ENCODE assay signal across 23 cellular contexts in the genomic region with DNA sequence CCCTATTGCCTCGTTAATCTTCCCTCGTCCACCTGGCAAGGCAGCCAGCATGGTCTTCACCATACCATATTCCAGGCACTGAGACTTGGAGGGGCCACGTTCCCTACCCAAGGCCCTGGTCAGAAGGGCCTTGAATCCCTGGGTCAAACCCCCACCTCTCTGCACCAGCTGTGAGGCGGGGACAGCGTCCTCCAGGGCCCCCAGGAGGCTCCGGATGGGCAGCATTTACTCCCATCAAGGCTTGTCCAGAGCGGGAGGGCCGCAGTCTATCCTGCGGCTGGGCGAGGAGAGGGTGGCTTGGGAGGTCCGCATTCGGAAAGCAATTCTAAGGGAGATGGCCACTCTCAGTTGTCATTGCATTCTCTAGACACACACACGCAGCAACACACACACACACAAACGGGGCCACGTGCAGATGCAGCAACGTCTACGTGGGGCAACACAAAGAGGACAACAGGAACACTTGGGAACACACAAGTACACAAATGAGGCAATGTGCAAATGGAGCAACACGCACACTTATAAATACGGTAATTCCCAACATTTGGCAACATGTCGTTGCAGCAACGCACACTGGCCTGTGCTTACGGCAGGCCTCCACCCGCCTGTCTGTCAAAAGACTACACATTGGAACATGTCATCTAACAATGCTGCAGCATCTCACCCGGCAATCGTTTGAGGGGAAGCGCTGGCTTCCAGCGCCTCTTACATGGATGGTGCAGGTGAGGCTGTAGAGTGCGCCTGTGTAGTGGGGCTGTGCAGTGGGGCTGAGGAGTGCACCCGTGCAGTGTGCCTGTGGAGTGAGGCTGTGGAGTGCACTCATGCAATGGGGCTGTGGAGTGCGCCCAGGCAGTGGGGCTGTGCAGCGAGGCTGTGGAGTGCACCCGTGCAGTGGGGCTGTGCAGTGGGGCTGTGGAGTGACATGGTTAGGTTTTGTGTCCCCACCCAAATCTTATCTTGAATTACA. TPM values are rescaled to one million over a fixed set of nuclear protein-coding genes. Genes with fewer than 3 reads are reported as not detected.
"Had no signal": no experiment of that assay in that cellular context is flagged by ENCODE, and none has a peak within 500 bp of the region (broad histone marks: within the 10 kb centered on the region; RNA-seq: fewer than 3 reads in every experiment).

No MANE protein-coding gene starts in this region.

- H3K36me3 Mint-ChIP-seq: naive B cell; stimulated activated effector memory CD8-positive, alpha-beta T cell treated with anti-CD3 and anti-CD28 coated beads, Interleukin-12 subunit alpha, Interleukin-12 subunit beta, amount 100 ng/mL, for 72 hours had no signal

- H3K4me3 Mint-ChIP-seq: activated CD4-positive, alpha-beta T cell treated with anti-CD3 and anti-CD28 coated beads, Interleukin-2, amount 10 ng/mL, durations not matched to agents 7 days and 5 days; activated CD8-positive, alpha-beta T cell treated with anti-CD3 and anti-CD28 coated beads, Interleukin-2, amount 10 ng/mL, durations not matched to agents 7 days and 5 days; activated naive CD8-positive, alpha-beta T cell treated with anti-CD3 and anti-CD28 coated beads, Interleukin-2, amount 50 U/mL, for 24 hours; activated T-cell treated with anti-CD3 and anti-CD28 coated beads, Interleukin-2, amount 50 U/mL, for 24 hours; central memory CD8-positive, alpha-beta T cell; naive B cell; stimulated activated effector memory CD8-positive, alpha-beta T cell treated with anti-CD3 and anti-CD28 coated beads, Interleukin-12 subunit alpha, Interleukin-12 subunit beta, amount 100 ng/mL, for 72 hours had no signal

- H3K27me3 ChIP-seq: colonic mucosa, pancreas, sigmoid colon had no signal

- H3K4me1 ChIP-seq: colonic mucosa, pancreas, sigmoid colon, upper lobe of right lung had no signal

- ATAC-seq: activated CD8-positive, alpha-beta T cell treated with anti-CD3 and anti-CD28 coated beads, Interleukin-2, amount 10 ng/mL, durations not matched to agents 7 days and 5 days; activated naive CD8-positive, alpha-beta T cell treated with anti-CD3 and anti-CD28 coated beads, Interleukin-2, amount 50 U/mL, for 24 hours; left ventricle myocardium superior; pancreas; stimulated activated effector memory CD8-positive, alpha-beta T cell treated with anti-CD3 and anti-CD28 coated beads, Interleukin-12 subunit alpha, Interleukin-12 subunit beta, amount 100 ng/mL, for 72 hours; upper lobe of right lung had no signal

- H3K4me3 ChIP-seq: colonic mucosa, pancreas, sigmoid colon, thoracic aorta, upper lobe of right lung had no signal

- H3K9me3 ChIP-seq: colonic mucosa, pancreas, sigmoid colon, thoracic aorta, upper lobe of right lung had no signal

- H3K27me3 Mint-ChIP-seq: activated T-cell treated with anti-CD3 and anti-CD28 coated beads, Interleukin-2, amount 50 U/mL, for 24 hours had no signal

- H3K27ac Mint-ChIP-seq: activated CD4-positive, alpha-beta T cell treated with anti-CD3 and anti-CD28 coated beads, Interleukin-2, amount 10 ng/mL, durations not matched to agents 7 days and 5 days; activated CD8-positive, alpha-beta T cell treated with anti-CD3 and anti-CD28 coated beads, Interleukin-2, amount 10 ng/mL, durations not matched to agents 7 days and 5 days; activated naive CD8-positive, alpha-beta T cell treated with anti-CD3 and anti-CD28 coated beads, Interleukin-2, amount 50 U/mL, for 24 hours; activated T-cell treated with anti-CD3 and anti-CD28 coated beads, Interleukin-2, amount 50 U/mL, for 24 hours; activated T-helper 2 cell treated with anti-CD3 and anti-CD28 coated beads, Interferon-gamma antibody, Interleukin-2, Interleukin-4, amounts not matched to agents 10 μg/mL and 5 μg/mL and 100 μg/mL, durations not matched to agents 14 hours and 24 hours and 36 hours; stimulated activated effector memory CD8-positive, alpha-beta T cell treated with anti-CD3 and anti-CD28 coated beads, Interleukin-12 subunit alpha, Interleukin-12 subunit beta, amount 100 ng/mL, for 72 hours had no signal

- DNase-seq: activated CD4-positive, alpha-beta T cell treated with anti-CD3 and anti-CD28 coated beads, Interleukin-2, amount 10 ng/mL, durations not matched to agents 7 days and 5 days; activated CD4-positive, CD25-positive, alpha-beta regulatory T cell; activated CD8-positive, alpha-beta T cell treated with anti-CD3 and anti-CD28 coated beads, Interleukin-2, amount 10 ng/mL, durations not matched to agents 7 days and 5 days; activated naive CD4-positive, alpha-beta T cell treated with Interleukin-2 at 50 U/mL for 16 hours; activated naive CD8-positive, alpha-beta T cell treated with anti-CD3 and anti-CD28 coated beads, Interleukin-2, amount 50 U/mL, for 24 hours; activated T-cell treated with anti-CD3 and anti-CD28 coated beads, Interleukin-2, amount 50 U/mL, for 24 hours; aorta; colonic mucosa; erythroblast; head of caudate nucleus; naive B cell; sigmoid colon; stimulated activated CD4-positive, alpha-beta T cell treated with anti-CD3 and anti-CD28 coated beads, Interleukin-4, amount 100 ng/mL, for 24 hours; T-helper 1 cell; T1000; upper lobe of right lung had no signal

- FAIRE-seq: frontal cortex, pancreas had no signal

- H3K36me3 ChIP-seq: colonic mucosa, pancreas, sigmoid colon, thoracic aorta, upper lobe of right lung had no signal

- H3K9me3 Mint-ChIP-seq: activated CD4-positive, alpha-beta T cell treated with anti-CD3 and anti-CD28 coated beads, Interleukin-2, amount 10 ng/mL, durations not matched to agents 7 days and 5 days; activated naive CD8-positive, alpha-beta T cell treated with anti-CD3 and anti-CD28 coated beads, Interleukin-2, amount 50 U/mL, for 24 hours; activated T-cell treated with anti-CD3 and anti-CD28 coated beads, Interleukin-2, amount 50 U/mL, for 24 hours; activated T-helper 2 cell treated with anti-CD3 and anti-CD28 coated beads, Interferon-gamma antibody, Interleukin-2, Interleukin-4, amounts not matched to agents 10 μg/mL and 5 μg/mL and 100 μg/mL, durations not matched to agents 14 hours and 24 hours and 36 hours; central memory CD8-positive, alpha-beta T cell; naive B cell; stimulated activated effector memory CD8-positive, alpha-beta T cell treated with anti-CD3 and anti-CD28 coated beads, Interleukin-12 subunit alpha, Interleukin-12 subunit beta, amount 100 ng/mL, for 72 hours had no signal

RNA-seq across cellular contexts. Expression of a gene that starts 12.9 kb away (rescaled TPM):
- total RNA-seq: activated T-helper 2 cell treated with anti-CD3 and anti-CD28 coated beads, Interferon-gamma antibody, Interleukin-2, Interleukin-4, amounts not matched to agents 10 μg/mL and 5 μg/mL and 100 μg/mL, durations not matched to agents 14 hours and 24 hours and 36 hours; aorta; left ventricle myocardium superior; thoracic aorta had no signal
